ENCODE assay signal across 8 cellular contexts in genomic region chr13:95296326-95296939, GRCh38. TPM values are rescaled to one million over a fixed set of nuclear protein-coding genes. Genes with fewer than 3 reads are reported as not detected.
DNase-seq lines count a peak whose midpoint lies in the region; ATAC-seq, FAIRE-seq and TF ChIP-seq lines count a peak whose summit lies in the region.

No MANE protein-coding gene starts in this region.

- intact Hi-C loops in spleen (cut with DNase I; ENCODE audit: low total_unique reads), result loop anchor here (10.0 kb wide), 2 partner anchors 88 to 102 kb away; no protein-coding TSS in a partner anchor

- H3K4me3 ChIP-seq in WERI-Rb-1 (ENCODE audit: low read depth, low read length), result no peak overlapping the region
- no peak overlapping the region for H3K4me3 ChIP-seq in fibroblast of villous mesenchyme (ENCODE audit: low read depth, low read length)
- H3K4me3 ChIP-seq in spleen, result no peak overlapping the region

- TF ChIP-seq CTCF in WERI-Rb-1 (IDR thresholded peaks at IDR 0.05; ENCODE audit: low read depth, low read length), result peak; percentile 91
- TF ChIP-seq CTCF in fibroblast of villous mesenchyme (IDR thresholded peaks at IDR 0.05; ENCODE audit: insufficient read depth, low read depth, low read length), result peak; percentile 63
- TF ChIP-seq CTCF in spleen (IDR thresholded peaks at IDR 0.05 in 8 of 11, conservative IDR thresholded peaks at IDR 0.05 in 3 of 11), result peak; percentile 20 to 74 (median 60)

- FAIRE-seq in GM18507 (lab: Jason Lieb, UNC), result peak; percentile 62

- no peak for TF ChIP-seq POLR2A in spleen (IDR thresholded peaks at IDR 0.05)

- H3K27ac ChIP-seq in WERI-Rb-1, result no peak overlapping the region
- H3K27ac ChIP-seq in spleen, result no peak overlapping the region

- DNase-seq in AG20443 (ENCODE audit: low spot score) (peak; percentile 54), GM18507 (ENCODE audit: extremely low spot score, insufficient read length, low read depth) (no peak), WERI-Rb-1 (peak; percentile 81), fibroblast of villous mesenchyme (ENCODE audit: low read depth) (no peak), spleen (no peak)

- H3K27me3 ChIP-seq in WERI-Rb-1 (ENCODE audit: insufficient read depth, low read depth, severe bottlenecking) (no peaks in the 10 kb centered on the region), spleen (replicated peaks in 1 of 7) (peaks cover 0 to 6% (median 0%) of the 10 kb centered on the region in 7 donors)

- no peak for ATAC-seq in GM21360 (IDR thresholded peaks at IDR 0.05; ENCODE audit: unreplicated experiment)
- ATAC-seq in HG02642 (IDR thresholded peaks at IDR 0.05; ENCODE audit: poor library complexity, unreplicated experiment), result no peak
- ATAC-seq in HG03342 (IDR thresholded peaks at IDR 0.05; ENCODE audit: unreplicated experiment), result no peak

- no peaks in the 10 kb centered on the region for H3K9me3 ChIP-seq in WERI-Rb-1 (ENCODE audit: severe bottlenecking)
- H3K9me3 ChIP-seq in spleen, result no peaks in the 10 kb centered on the region

- H3K36me3 ChIP-seq in WERI-Rb-1, result peaks cover 6% of the 10 kb centered on the region
- H3K36me3 ChIP-seq in spleen, result no peaks in the 10 kb centered on the region

- H3K4me1 ChIP-seq in spleen, result peaks cover 0 to 42% (median 14%) of the 10 kb centered on the region in 6 donors

- 43 to 67% (median 55%) methylated on average over 4 of the region's 4 CpGs for WGBS in spleen, 5 donors

RNA-seq across cellular contexts. Expression of gene ABCC4, which starts 4.8 kb away (rescaled TPM):
- total RNA-seq in fibroblast of villous mesenchyme (56.6 and 65.7 TPM in 2 replicates), spleen (10 to 100 TPM; 12.5 to 21.0 (median 14.4) TPM)
- 1 to 10 TPM; 1.4 to 2.4 (median 2.1) TPM for polyA plus RNA-seq in spleen

Comparison
In these comparisons a context has a peak if more than half of its experiments do, and no peak if none do; other contexts are left out.
1. DNase-seq: peak in AG20443 (single experiment) and WERI-Rb-1 (single experiment); none in GM18507 (single experiment), fibroblast of villous mesenchyme (single experiment) and spleen (single experiment).
2. Peak in every context shown above with its lines, with median percentiles within 50 percentile points of each other: CTCF ChIP-seq.